8 cellular contexts compared by ENCODE assay signal in the genomic region with DNA sequence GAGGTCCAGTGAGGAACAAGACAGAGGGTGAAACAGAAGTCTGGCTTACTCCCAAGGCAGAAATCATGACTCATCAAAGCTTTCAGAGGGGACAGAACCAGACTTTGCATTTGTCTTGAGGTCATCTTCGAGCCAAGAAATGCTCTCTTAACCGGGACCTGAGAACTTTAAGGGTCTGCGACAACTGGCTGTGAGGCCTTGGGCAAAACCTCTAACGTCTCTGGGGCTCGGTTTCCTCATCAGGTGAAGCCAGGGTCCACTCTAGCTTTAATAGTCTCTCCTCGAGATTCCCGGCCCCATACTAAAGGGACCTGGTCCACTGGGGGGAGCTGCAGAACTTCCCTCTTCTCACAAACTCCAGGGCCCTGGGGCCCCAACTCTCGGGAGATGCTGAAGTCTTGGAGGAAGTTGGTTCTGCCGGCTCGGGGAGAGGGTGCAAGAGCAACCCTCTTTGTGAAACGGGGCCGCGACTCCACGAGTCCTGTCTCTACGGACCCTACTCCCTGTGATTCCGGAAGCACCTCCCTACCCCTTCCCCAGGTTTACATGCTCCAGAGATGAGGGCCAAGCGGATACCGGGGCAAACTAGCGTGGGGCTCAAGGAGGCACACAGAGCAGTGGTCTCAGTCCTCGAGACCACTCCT. TPM values are rescaled to one million over a fixed set of nuclear protein-coding genes. Genes with fewer than 3 reads are reported as not detected.
DNase-seq lines count a peak whose midpoint lies in the region; ATAC-seq and TF ChIP-seq lines count a peak whose summit lies in the region.

No MANE protein-coding gene starts in this region.

- H3K4me3 Mint-ChIP-seq in GM23338, result peak overlapping the region; percentile 91
- H3K4me3 Mint-ChIP-seq in stimulated activated naive B cell treated with anti-CD40 and anti-IgM and Interleukin-4, amounts not matched to agents 10 μg/mL and 1 μg/mL and 100 μg/mL, for 72 hours, result peak overlapping the region; percentile 84 to 94

- H3K9me3 Mint-ChIP-seq in GM23338, result no peaks in the 10 kb centered on the region
- no peaks in the 10 kb centered on the region for H3K9me3 Mint-ChIP-seq in stimulated activated naive B cell treated with anti-CD40 and anti-IgM and Interleukin-4, amounts not matched to agents 10 μg/mL and 1 μg/mL and 100 μg/mL, for 72 hours

- H3K36me3 ChIP-seq in GM23338 (ENCODE audit: insufficient read depth) (no peaks in the 10 kb centered on the region), endocrine pancreas (ENCODE audit: control insufficient read depth, insufficient read depth, low read length) (no peaks in the 10 kb centered on the region)

- H2AFZ ChIP-seq in GM23338, result peak overlapping the region; percentile 96

- H3K9ac ChIP-seq in endocrine pancreas (ENCODE audit: control insufficient read depth, insufficient read depth, low read length), result peak overlapping the region; percentile 84

- H3K4me1 ChIP-seq in GM23338 (ENCODE audit: insufficient read depth) (peaks cover 4% of the 10 kb centered on the region; the same call in 1 of the 2 replicates), endocrine pancreas (ENCODE audit: control insufficient read depth, insufficient read depth, low read length) (peaks cover 23% of the 10 kb centered on the region)

- peaks cover 65% of the 10 kb centered on the region for H3K27me3 ChIP-seq in GM23338 (ENCODE audit: insufficient read depth)
- H3K27me3 ChIP-seq in endocrine pancreas (ENCODE audit: control insufficient read depth, insufficient read depth, low read length), result no peaks in the 10 kb centered on the region

- peak; percentile 44 to 62 for TF ChIP-seq CTCF in GM23338 (conservative IDR thresholded peaks at IDR 0.05; ENCODE audit: low read depth in 2 of 2)

- peak; percentile 53 for ATAC-seq in GM23338
- peak; percentile 47 to 57 for ATAC-seq in stimulated activated naive B cell treated with anti-CD40 and anti-IgM and Interleukin-4, amounts not matched to agents 10 μg/mL and 1 μg/mL and 100 μg/mL, for 72 hours (replicated peaks)

- peak; percentile 84 for DNase-seq in GM23338 (ENCODE audit: low spot score)
- DNase-seq in NAMALWA (ENCODE audit: low spot score), result peak; percentile 71
- DNase-seq in activated CD4-positive, alpha-beta T cell treated with anti-CD3 and anti-CD28 coated beads, Interleukin-2, amount 50 U/mL, for 4 hours, result peak; percentile 4 to 13
- peak; percentile 76 to 86 for DNase-seq in lung microvascular endothelial cell (ENCODE audit: low read depth in 2 of 2)
- DNase-seq in stimulated activated naive B cell treated with anti-CD40 and anti-IgM and Interleukin-4, amounts not matched to agents 10 μg/mL and 1 μg/mL and 100 μg/mL, for 72 hours, result no peak
- DNase-seq in middle frontal gyrus (ENCODE audit: extremely low spot score, low spot score), result no peak

- H3K4me3 ChIP-seq in GM08714 (ENCODE audit: low read length) (peak overlapping the region; percentile 81; the same call in 1 of the 2 replicates), GM23338 (peak overlapping the region; percentile 85), endocrine pancreas (ENCODE audit: control insufficient read depth, insufficient read depth, low read length) (peak overlapping the region; percentile 70)

- no peaks in the 10 kb centered on the region for H3K36me3 Mint-ChIP-seq in GM23338 (ENCODE audit: low read depth)
- H3K36me3 Mint-ChIP-seq in stimulated activated naive B cell treated with anti-CD40 and anti-IgM and Interleukin-4, amounts not matched to agents 10 μg/mL and 1 μg/mL and 100 μg/mL, for 72 hours, result peaks cover 0 to 3% of the 10 kb centered on the region in 2 donors

- H4K20me1 ChIP-seq in GM23338 (replicated peaks; ENCODE audit: insufficient read depth), result no peaks in the 10 kb centered on the region

- no peak overlapping the region for H3K27ac ChIP-seq in GM23338 (ENCODE audit: low read depth)

- no peaks in the 10 kb centered on the region for H3K79me2 ChIP-seq in GM23338 (replicated peaks; ENCODE audit: insufficient read depth)

- peaks cover 40% of the 10 kb centered on the region for H3K27me3 Mint-ChIP-seq in GM23338 (ENCODE audit: insufficient read depth, low read depth, poor library complexity)
- peaks cover 69 to 78% of the 10 kb centered on the region in 2 donors for H3K27me3 Mint-ChIP-seq in stimulated activated naive B cell treated with anti-CD40 and anti-IgM and Interleukin-4, amounts not matched to agents 10 μg/mL and 1 μg/mL and 100 μg/mL, for 72 hours

- no peak overlapping the region; the same call in 1 of the 2 replicates for H3K27ac Mint-ChIP-seq in GM23338
- no peak overlapping the region for H3K27ac Mint-ChIP-seq in stimulated activated naive B cell treated with anti-CD40 and anti-IgM and Interleukin-4, amounts not matched to agents 10 μg/mL and 1 μg/mL and 100 μg/mL, for 72 hours

- peak overlapping the region; percentile 96 for H3K4me2 ChIP-seq in GM23338

- no peaks in the 10 kb centered on the region for H3F3A ChIP-seq in GM23338 (replicated peaks; ENCODE audit: low read depth)

- H3K4me1 Mint-ChIP-seq in GM23338, result peaks cover 17% of the 10 kb centered on the region
- peaks cover 16 to 29% of the 10 kb centered on the region in 2 donors for H3K4me1 Mint-ChIP-seq in stimulated activated naive B cell treated with anti-CD40 and anti-IgM and Interleukin-4, amounts not matched to agents 10 μg/mL and 1 μg/mL and 100 μg/mL, for 72 hours

- H3K9me2 ChIP-seq in GM23338 (ENCODE audit: insufficient read depth), result no peaks in the 10 kb centered on the region

- H3K9me3 ChIP-seq in endocrine pancreas (ENCODE audit: control insufficient read depth, low read length), result no peaks in the 10 kb centered on the region

TF ChIP-seq in GM23338, 12 proteins besides CTCF, POLR2A, EP300 and RAD21:
- TF ChIP-seq ZNF114 (CRISPR knock-in tag; IDR thresholded peaks at IDR 0.05), result 0 out of 2 replicates have a peak, but pooled peaks have one; percentile 57
- TF ChIP-seq, protein P1, sequence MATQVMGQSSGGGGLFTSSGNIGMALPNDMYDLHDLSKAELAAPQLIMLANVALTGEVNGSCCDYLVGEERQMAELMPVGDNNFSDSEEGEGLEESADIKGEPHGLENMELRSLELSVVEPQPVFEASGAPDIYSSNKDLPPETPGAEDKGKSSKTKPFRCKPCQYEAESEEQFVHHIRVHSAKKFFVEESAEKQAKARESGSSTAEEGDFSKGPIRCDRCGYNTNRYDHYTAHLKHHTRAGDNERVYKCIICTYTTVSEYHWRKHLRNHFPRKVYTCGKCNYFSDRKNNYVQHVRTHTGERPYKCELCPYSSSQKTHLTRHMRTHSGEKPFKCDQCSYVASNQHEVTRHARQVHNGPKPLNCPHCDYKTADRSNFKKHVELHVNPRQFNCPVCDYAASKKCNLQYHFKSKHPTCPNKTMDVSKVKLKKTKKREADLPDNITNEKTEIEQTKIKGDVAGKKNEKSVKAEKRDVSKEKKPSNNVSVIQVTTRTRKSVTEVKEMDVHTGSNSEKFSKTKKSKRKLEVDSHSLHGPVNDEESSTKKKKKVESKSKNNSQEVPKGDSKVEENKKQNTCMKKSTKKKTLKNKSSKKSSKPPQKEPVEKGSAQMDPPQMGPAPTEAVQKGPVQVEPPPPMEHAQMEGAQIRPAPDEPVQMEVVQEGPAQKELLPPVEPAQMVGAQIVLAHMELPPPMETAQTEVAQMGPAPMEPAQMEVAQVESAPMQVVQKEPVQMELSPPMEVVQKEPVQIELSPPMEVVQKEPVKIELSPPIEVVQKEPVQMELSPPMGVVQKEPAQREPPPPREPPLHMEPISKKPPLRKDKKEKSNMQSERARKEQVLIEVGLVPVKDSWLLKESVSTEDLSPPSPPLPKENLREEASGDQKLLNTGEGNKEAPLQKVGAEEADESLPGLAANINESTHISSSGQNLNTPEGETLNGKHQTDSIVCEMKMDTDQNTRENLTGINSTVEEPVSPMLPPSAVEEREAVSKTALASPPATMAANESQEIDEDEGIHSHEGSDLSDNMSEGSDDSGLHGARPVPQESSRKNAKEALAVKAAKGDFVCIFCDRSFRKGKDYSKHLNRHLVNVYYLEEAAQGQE (IDR thresholded peaks at IDR 0.05; ENCODE audit: unreplicated experiment), result no peak

RNA-seq across cellular contexts. Expression of a gene that starts 2.6 kb away (rescaled TPM):
- 0.16 and 0.52 TPM in 2 replicates for total RNA-seq in GM23338 (2014; rRNA removed; shearing (Covaris generic))
- polyA plus RNA-seq in GM23338 (2016; fragmentation: Nextera tagmentation; extraction: Ambion mirVana), result 0.14 and 0.39 TPM in 2 replicates
- 14.2 and 59.7 TPM in 2 replicates for total RNA-seq in lung microvascular endothelial cell

Comparison
In these comparisons a context has a peak if more than half of its experiments do, and no peak if none do; other contexts are left out.
1. DNase-seq: peak in GM23338 (single experiment), NAMALWA (single experiment), activated CD4-positive, alpha-beta T cell treated with anti-CD3 and anti-CD28 coated beads, Interleukin-2, amount 50 U/mL, for 4 hours (2 of 2) and lung microvascular endothelial cell (2 of 2); none in stimulated activated naive B cell treated with anti-CD40 and anti-IgM and Interleukin-4, amounts not matched to agents 10 μg/mL and 1 μg/mL and 100 μg/mL, for 72 hours (single experiment) and middle frontal gyrus (single experiment).
2. Peak in every context shown above with its lines, with median percentiles within 50 percentile points of each other: H3K4me3 ChIP-seq.